Comparison of ENCODE assay signal across 1 cellular context in genomic region chr6:35505985-35506384, GRCh38.
TF ChIP-seq lines count a peak whose summit lies in the region.

No MANE protein-coding gene starts in this region.

TF ChIP-seq in HepG2, 621 proteins besides CTCF, POLR2A, EP300 and RAD21 (continues in another document):
- TF ChIP-seq ATF7-NPFF (CRISPR knock-in tag; IDR thresholded peaks at IDR 0.05; ENCODE audit: low read depth) (no peak), ZNF709 (CRISPR knock-in tag; IDR thresholded peaks at IDR 0.05) (0 out of 2 replicates have a peak, but pooled peaks have one; percentile 30), MED8 (CRISPR knock-in tag; IDR thresholded peaks at IDR 0.05; ENCODE audit: insufficient replicate concordance) (no peak), ETV5 (CRISPR knock-in tag; IDR thresholded peaks at IDR 0.05; ENCODE audit: borderline replicate concordance) (peak; percentile 12; the same call in 1 of the 2 replicates), RELA (CRISPR knock-in tag; IDR thresholded peaks at IDR 0.05) (0 out of 2 replicates have a peak, but pooled peaks have one; percentile 23), IKZF4 (CRISPR knock-in tag; IDR thresholded peaks at IDR 0.05; ENCODE audit: borderline replicate concordance, low read depth, not compliant biosample characterization) (peak; percentile 39), NRL (CRISPR knock-in tag; IDR thresholded peaks at IDR 0.05; ENCODE audit: borderline replicate concordance) (0 out of 2 replicates have a peak, but pooled peaks have one; percentile 27), E2F5 (CRISPR knock-in tag; conservative IDR thresholded peaks at IDR 0.05) (no peak), ZNF557 (CRISPR knock-in tag; IDR thresholded peaks at IDR 0.05) (no peak), ZNF556 (CRISPR knock-in tag; IDR thresholded peaks at IDR 0.05; ENCODE audit: borderline replicate concordance) (no peak), ZNF501 (CRISPR knock-in tag; IDR thresholded peaks at IDR 0.05) (no peak), SOX5 (CRISPR knock-in tag; IDR thresholded peaks at IDR 0.05; ENCODE audit: borderline replicate concordance) (no peak), PATZ1 (CRISPR knock-in tag; IDR thresholded peaks at IDR 0.05) (peak; percentile 64; the same call in 1 of the 2 replicates), AGO1 (IDR thresholded peaks at IDR 0.05; ENCODE audit: low read depth, low read length, poor library complexity, severe bottlenecking) (peak; percentile 60), HNRNPLL (IDR thresholded peaks at IDR 0.05; ENCODE audit: low read depth, low read length, poor library complexity, severe bottlenecking) (peak; percentile 40), BCL3 (CRISPR knock-in tag; IDR thresholded peaks at IDR 0.05) (peak; percentile 33; the same call in 1 of the 2 replicates), ZFP91 (CRISPR knock-in tag; IDR thresholded peaks at IDR 0.05; ENCODE audit: borderline replicate concordance) (peak; percentile 16; the same call in 1 of the 2 replicates), ZNF317 (CRISPR knock-in tag; IDR thresholded peaks at IDR 0.05) (no peak), ZNF430 (CRISPR knock-in tag; IDR thresholded peaks at IDR 0.05) (0 out of 2 replicates have a peak, but pooled peaks have one; percentile 40), ZBTB46 (CRISPR knock-in tag; IDR thresholded peaks at IDR 0.05; ENCODE audit: borderline replicate concordance) (no peak), EED (CRISPR knock-in tag; IDR thresholded peaks at IDR 0.05) (no peak), HNRNPL (IDR thresholded peaks at IDR 0.05; ENCODE audit: low read depth, low read length) (no peak), RFX5 (IDR thresholded peaks at IDR 0.05; ENCODE audit: low read depth, low read length) (no peak), ZNF687 (CRISPR knock-in tag; IDR thresholded peaks at IDR 0.05) (peak; percentile 59), ZNF768 (CRISPR knock-in tag; IDR thresholded peaks at IDR 0.05) (peak; percentile 93), ZFP36L1 (CRISPR knock-in tag; IDR thresholded peaks at IDR 0.05) (0 out of 2 replicates have a peak, but pooled peaks have one; percentile 39), GABPB1 (CRISPR knock-in tag; IDR thresholded peaks at IDR 0.05) (peak; percentile 42; the same call in 1 of the 2 replicates), ZBTB38 (CRISPR knock-in tag; IDR thresholded peaks at IDR 0.05) (no peak), ZBTB14 (CRISPR knock-in tag; IDR thresholded peaks at IDR 0.05) (no peak), ZFX (CRISPR knock-in tag; IDR thresholded peaks at IDR 0.05; ENCODE audit: low read depth) (peak; percentile 31; the same call in 1 of the 2 replicates), ARID5B (CRISPR knock-in tag; IDR thresholded peaks at IDR 0.05) (no peak), THRA (CRISPR knock-in tag; IDR thresholded peaks at IDR 0.05; ENCODE audit: borderline replicate concordance) (no peak), ZNF883 (CRISPR knock-in tag; IDR thresholded peaks at IDR 0.05; ENCODE audit: not compliant biosample characterization) (peak; percentile 73), ZNF383 (CRISPR knock-in tag; IDR thresholded peaks at IDR 0.05; ENCODE audit: borderline replicate concordance) (no peak), ZZZ3 (CRISPR knock-in tag; IDR thresholded peaks at IDR 0.05; ENCODE audit: borderline replicate concordance) (no peak), CSRNP2 (CRISPR knock-in tag; conservative IDR thresholded peaks at IDR 0.05; ENCODE audit: low read depth) (no peak)
